In the genomic region with DNA sequence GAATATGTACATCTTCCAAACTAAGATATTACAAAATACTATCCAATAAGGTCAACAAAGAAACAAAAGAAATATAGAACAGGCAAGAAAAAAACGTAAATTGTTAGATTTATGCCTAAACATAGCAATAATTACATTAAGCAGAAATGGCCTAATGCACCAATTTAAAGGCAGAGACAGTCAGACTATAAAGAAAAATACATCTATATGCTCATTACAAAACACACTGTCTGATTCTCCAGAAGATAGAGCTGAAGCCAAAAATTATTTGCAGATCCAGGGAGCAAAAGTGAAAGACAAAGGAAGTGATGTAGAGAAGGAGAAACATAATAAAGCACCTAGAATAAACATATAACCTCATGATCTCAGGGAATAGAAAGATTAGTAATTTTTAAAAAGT, we compare ENCODE assay signal across 35 cellular contexts.
"Had no signal": no experiment of that assay in that cellular context is flagged by ENCODE, and none has a peak within 500 bp of the region (broad histone marks: within the 10 kb centered on the region; RNA-seq: fewer than 3 reads in every experiment).

No MANE protein-coding gene starts in this region.

- H3K9ac ChIP-seq: KMS-11 had no signal

- H3K27me3 ChIP-seq: MG63 had no signal

- H3K36me3 ChIP-seq: MG63 had no signal

- H3K27ac ChIP-seq: KMS-11 had no signal

- H3K4me3 ChIP-seq: MG63 had no signal

- DNase-seq: Karpas-422, Kasumi-1, KBM-7, KG1, MG63, MM.1S, MV-4-11, NCI-H1048, NCI-H1092, NCI-H1092 treated with DMSO at 0.1 percent for 48 hours, NCI-H1105, NCI-H1417, NCI-H1417 treated with DMSO at 0.1 percent for 48 hours, NCI-H1436, NCI-H1436 treated with DMSO at 0.1 percent for 48 hours, NCI-H146, NCI-H1694, NCI-H1694 treated with DMSO at 0.1 percent for 48 hours, NCI-H187, NCI-H187 treated with DMSO at 0.1 percent for 48 hours, NCI-H1930, NCI-H2029, NCI-H2029 treated with DMSO at 0.1 percent for 48 hours, NCI-H2081, NCI-H2081 treated with DMSO at 0.1 percent for 48 hours, NCI-H2107, NCI-H2171, NCI-H2171 treated with DMSO at 0.1 percent for 48 hours, NCI-H2227 treated with DMSO at 0.1 percent for 48 hours, NCI-H226, NCI-H345, NCI-H446, NCI-H446 treated with DMSO at 0.1 percent for 48 hours, NCI-H510A had no signal

- H3K4me2 ChIP-seq: KMS-11 had no signal

- H3K9me3 ChIP-seq: MG63 had no signal
